ENCODE assay signal across 8 cellular contexts in genomic region chr2:60549250-60550150, GRCh38. TPM values are rescaled to one million over a fixed set of nuclear protein-coding genes. Genes with fewer than 3 reads are reported as not detected.
DNase-seq lines count a peak whose midpoint lies in the region; ATAC-seq and TF ChIP-seq lines count a peak whose summit lies in the region.

No MANE protein-coding gene starts in this region.

- 1% methylated on average over 48 to 50 of the region's 50 CpGs for WGBS in lung, 2 donors

- H3K4me1 Mint-ChIP-seq in type B pancreatic cell (ENCODE audit: unreplicated experiment) = peaks cover 44% of the 10 kb centered on the region

- H3K4me3 Mint-ChIP-seq in type B pancreatic cell = peak overlapping the region; percentile 98

- TF ChIP-seq CTCF in lung (IDR thresholded peaks at IDR 0.05; ENCODE audit: control extremely low read depth, extremely low read depth) = no peak
- TF ChIP-seq CTCF in type B pancreatic cell (conservative IDR thresholded peaks at IDR 0.05) = no peak

- H3K4me3 ChIP-seq in lung = peak overlapping the region; percentile 50

- peak; percentile 86 for DNase-seq in ELF-1 (ENCODE audit: low read depth, low spot score)
- peak; percentile 59 for DNase-seq in NCI-H526 treated with DMSO at 0.1 percent for 48 hours (lab: John Stamatoyannopoulos, UW)
- DNase-seq in caudate nucleus (lab: John Stamatoyannopoulos, UW) = peak in 10 of 61 donors; percentile 17 to 73 (median 64)
- DNase-seq in lung (ENCODE audit: low spot score) = no peak
- no peak for DNase-seq in type B pancreatic cell (ENCODE audit: extremely low spot score, unreplicated experiment)
- no peak for DNase-seq in midbrain (lab: John Stamatoyannopoulos, UW)
- no peak for DNase-seq in occipital lobe (lab: John Stamatoyannopoulos, UW)

- peak overlapping the region; percentile 95 for H3K27ac Mint-ChIP-seq in type B pancreatic cell

- H3K27me3 Mint-ChIP-seq in type B pancreatic cell = peaks cover 3% of the 10 kb centered on the region

- no peaks in the 10 kb centered on the region for H3K36me3 ChIP-seq in lung (ENCODE audit: control insufficient read depth in 2 of 2, insufficient read depth in 2 of 2, low read length in 2 of 2)

- H3K36me3 Mint-ChIP-seq in type B pancreatic cell = peaks cover 29% of the 10 kb centered on the region

- ATAC-seq in GM21576 (IDR thresholded peaks at IDR 0.05; ENCODE audit: unreplicated experiment) = peak; percentile 1
- ATAC-seq in lung (ENCODE audit: insufficient read depth, low FRiP score) = peak; percentile 12

- H3K4me1 ChIP-seq in lung (ENCODE audit: control insufficient read depth in 2 of 2, insufficient read depth in 2 of 2, low read length in 2 of 2) = peaks cover 0 to 19% of the 10 kb centered on the region in 2 donors

- H3K9me3 Mint-ChIP-seq in type B pancreatic cell = no peaks in the 10 kb centered on the region

- H3K9me3 ChIP-seq in lung (ENCODE audit: control insufficient read depth in 2 of 2, insufficient read depth in 1 of 2, low read length in 1 of 2) = no peaks in the 10 kb centered on the region

- peaks cover 2% of the 10 kb centered on the region for H3K27me3 ChIP-seq in lung (ENCODE audit: control insufficient read depth, insufficient read depth)

- H3K27ac ChIP-seq in caudate nucleus (ENCODE audit: low read depth, low read length) (peak overlapping the region; percentile 62), lung (ENCODE audit: low read depth in 1 of 2, low read length in 1 of 2) (peak overlapping the region; percentile 62 to 95)

RNA-seq across cellular contexts. Expression of gene BCL11A, which starts 4.0 kb away (rescaled TPM):
- total RNA-seq in lung (10 to 100 TPM in 1 of 2 donors, 1 to 10 TPM in 1; 7.6 to 21.1 TPM), type B pancreatic cell (ENCODE audit: low replicate concordance) (47.9 and 53.1 TPM in 2 replicates), occipital lobe (128 TPM)
- 1 to 10 TPM; 1.5 to 1.8 TPM for polyA plus RNA-seq in lung

Comparison
In these comparisons a context has a peak if more than half of its experiments do, and no peak if none do; other contexts are left out.
1. DNase-seq: peak in ELF-1 (single experiment) and NCI-H526 treated with DMSO at 0.1 percent for 48 hours (single experiment); none in lung (single experiment), type B pancreatic cell (single experiment), midbrain (single experiment) and occipital lobe (single experiment).